Comparison of ENCODE assay signal across 18 cellular contexts in genomic region chr15:92395176-92395521, GRCh38. TPM values are rescaled to one million over a fixed set of nuclear protein-coding genes. Genes with fewer than 3 reads are reported as not detected.
DNase-seq lines count a peak whose midpoint lies in the region; ATAC-seq and TF ChIP-seq lines count a peak whose summit lies in the region.
"Had no signal": no experiment of that assay in that cellular context is flagged by ENCODE, and none has a peak within 500 bp of the region (broad histone marks: within the 10 kb centered on the region; RNA-seq: fewer than 3 reads in every experiment).

No MANE protein-coding gene starts in this region.

- peaks cover 11% of the 10 kb centered on the region for H3K4me1 Mint-ChIP-seq in type B pancreatic cell (ENCODE audit: unreplicated experiment)
- peaks cover 7% of the 10 kb centered on the region for H3K4me1 Mint-ChIP-seq in activated CD4-positive, alpha-beta memory T cell treated with anti-CD3 and anti-CD28 coated beads, Interleukin-2, amount 10 ng/mL, durations not matched to agents 7 days and 5 days

- H3K27ac ChIP-seq in right atrium auricular region: no peak overlapping the region
- no peak overlapping the region for H3K27ac ChIP-seq in mammary epithelial cell (ENCODE audit: insufficient read depth, low read depth, low read length)
- H3K27ac ChIP-seq in mesendoderm (ENCODE audit: low read depth, low read length): no peak overlapping the region

- H4K8ac ChIP-seq in mesendoderm (ENCODE audit: low read depth, low read length): no peak overlapping the region

- H3K18ac ChIP-seq in mesendoderm (ENCODE audit: low read length): peak overlapping the region; percentile 70

- peaks cover 11% of the 10 kb centered on the region for H3K36me3 Mint-ChIP-seq in type B pancreatic cell
- H3K36me3 Mint-ChIP-seq in activated CD4-positive, alpha-beta memory T cell treated with anti-CD3 and anti-CD28 coated beads, Interleukin-2, amount 10 ng/mL, durations not matched to agents 7 days and 5 days (ENCODE audit: low read depth): no peaks in the 10 kb centered on the region
- H3K36me3 Mint-ChIP-seq: naive B cell had no signal

- peak overlapping the region; percentile 33 to 51 for H3K4me3 ChIP-seq in right atrium auricular region
- no peak overlapping the region for H3K4me3 ChIP-seq in mammary epithelial cell (replicated peaks in 1 of 3; ENCODE audit: insufficient read depth in 1 of 3, low read depth in 2 of 3, low read length in 3 of 3)
- peak overlapping the region; percentile 63 for H3K4me3 ChIP-seq in mesendoderm (ENCODE audit: low read length)

- H3K9me3 Mint-ChIP-seq in type B pancreatic cell: no peaks in the 10 kb centered on the region
- no peaks in the 10 kb centered on the region for H3K9me3 Mint-ChIP-seq in activated CD4-positive, alpha-beta memory T cell treated with anti-CD3 and anti-CD28 coated beads, Interleukin-2, amount 10 ng/mL, durations not matched to agents 7 days and 5 days
- H3K9me3 Mint-ChIP-seq: effector memory CD8-positive, alpha-beta T cell; stimulated activated naive CD8-positive, alpha-beta T cell treated with anti-CD3 and anti-CD28 coated beads, Interleukin-15, Interleukin-2, amounts not matched to agents 100 ng/mL and 50 ng/mL, for 24 hours had no signal

- peak overlapping the region; percentile 89 for H3K4me3 Mint-ChIP-seq in type B pancreatic cell
- no peak overlapping the region for H3K4me3 Mint-ChIP-seq in activated CD4-positive, alpha-beta memory T cell treated with anti-CD3 and anti-CD28 coated beads, Interleukin-2, amount 10 ng/mL, durations not matched to agents 7 days and 5 days
- H3K4me3 Mint-ChIP-seq: effector memory CD8-positive, alpha-beta T cell; stimulated activated naive CD8-positive, alpha-beta T cell treated with anti-CD3 and anti-CD28 coated beads, Interleukin-15, Interleukin-2, amounts not matched to agents 100 ng/mL and 50 ng/mL, for 24 hours had no signal

- no peaks in the 10 kb centered on the region for H3K79me2 ChIP-seq in mammary epithelial cell (ENCODE audit: insufficient read depth, low read length)
- H3K79me2 ChIP-seq in mesendoderm (ENCODE audit: control insufficient read depth, insufficient read depth, low read length): no peaks in the 10 kb centered on the region

- BruUV-seq in mammary epithelial cell (replicated peaks; lab: Mats Ljungman, UMichigan): no TSS peak

- DNase-seq in right atrium auricular region (ENCODE audit: low spot score) (no peak), left cardiac atrium (no peak), mammary epithelial cell (no peak), mesendoderm (peak; percentile 31), type B pancreatic cell (ENCODE audit: extremely low spot score, unreplicated experiment) (no peak), OCI-M2 (lab: John Stamatoyannopoulos, UW; ENCODE audit: unreplicated experiment) (no peak), NCI-H345 treated with DMSO at 0.1 percent for 48 hours (lab: John Stamatoyannopoulos, UW; ENCODE audit: unreplicated experiment) (no peak)
- no peak for DNase-seq in activated CD4-positive, alpha-beta memory T cell treated with anti-CD3 and anti-CD28 coated beads, Interleukin-2, amount 10 ng/mL, durations not matched to agents 7 days and 5 days
- DNase-seq: activated CD4-positive, alpha-beta T cell treated with anti-CD3 and anti-CD28 coated beads for 1 hour; activated CD8-positive, alpha-beta memory T cell treated with anti-CD3 and anti-CD28 coated beads, Interleukin-2, amount 50 U/mL, for 4 hours; activated naive CD4-positive, alpha-beta T cell treated with Interleukin-2 at 50 U/mL for 16 hours; effector memory CD8-positive, alpha-beta T cell; Karpas-422; naive B cell; NCI-H1436 treated with DMSO at 0.1 percent for 48 hours; NCI-H510A had no signal

- CTCF ChIA-PET in mammary epithelial cell (lab: Charles Lee; ENCODE audit: low non-redundant PET): no interaction called here
- CTCF ChIA-PET in activated CD4-positive, alpha-beta memory T cell treated with anti-CD3 and anti-CD28 coated beads, Interleukin-2, amount 10 ng/mL, durations not matched to agents 7 days and 5 days (lab: Charles Lee): no interaction called here

- H3K9me3 ChIP-seq in right atrium auricular region: no peaks in the 10 kb centered on the region
- no peaks in the 10 kb centered on the region for H3K9me3 ChIP-seq in mammary epithelial cell (replicated peaks; ENCODE audit: insufficient read depth, low read length)

- H2AFZ ChIP-seq in mammary epithelial cell (ENCODE audit: low read depth, low read length): peak overlapping the region; percentile 64

- H3K4me2 ChIP-seq in mammary epithelial cell (ENCODE audit: insufficient read depth, low read depth, low read length) (peak overlapping the region; percentile 91), mesendoderm (ENCODE audit: low read length) (peak overlapping the region; percentile 76)

- H3K4me1 ChIP-seq in right atrium auricular region: peaks cover 0 to 17% of the 10 kb centered on the region in 2 donors
- H3K4me1 ChIP-seq in mammary epithelial cell (ENCODE audit: insufficient read depth, low read length): peaks cover 9% of the 10 kb centered on the region
- H3K4me1 ChIP-seq in mesendoderm (ENCODE audit: control insufficient read depth, low read depth, low read length): no peaks in the 10 kb centered on the region

- peaks cover 44% of the 10 kb centered on the region for H3K27me3 Mint-ChIP-seq in type B pancreatic cell
- H3K27me3 Mint-ChIP-seq in activated CD4-positive, alpha-beta memory T cell treated with anti-CD3 and anti-CD28 coated beads, Interleukin-2, amount 10 ng/mL, durations not matched to agents 7 days and 5 days: peaks cover 65% of the 10 kb centered on the region

- peaks cover 2% of the 10 kb centered on the region for H3K79me1 ChIP-seq in mesendoderm (ENCODE audit: low read length)

- H3K27me3 ChIP-seq in right atrium auricular region (peaks cover 0 to 3% of the 10 kb centered on the region in 2 donors), mammary epithelial cell (ENCODE audit: insufficient read depth, low read length) (peaks cover 13% of the 10 kb centered on the region), mesendoderm (ENCODE audit: insufficient read depth, low read length, poor library complexity) (peaks cover 2% of the 10 kb centered on the region)

- no peak overlapping the region for H4K5ac ChIP-seq in mesendoderm (ENCODE audit: low read length)

- H3K27ac Mint-ChIP-seq in type B pancreatic cell: peak overlapping the region; percentile 83
- H3K27ac Mint-ChIP-seq in activated CD4-positive, alpha-beta memory T cell treated with anti-CD3 and anti-CD28 coated beads, Interleukin-2, amount 10 ng/mL, durations not matched to agents 7 days and 5 days: no peak overlapping the region
- H3K27ac Mint-ChIP-seq: effector memory CD8-positive, alpha-beta T cell; naive B cell; stimulated activated naive CD8-positive, alpha-beta T cell treated with anti-CD3 and anti-CD28 coated beads, Interleukin-15, Interleukin-2, amounts not matched to agents 100 ng/mL and 50 ng/mL, for 24 hours had no signal

- intact Hi-C loops in left cardiac atrium (cut with DNase I): no loop called here
- intact Hi-C loops in mammary epithelial cell (cut with micrococcal nuclease): no loop called here

- POLR2A ChIA-PET in activated CD4-positive, alpha-beta memory T cell treated with anti-CD3 and anti-CD28 coated beads, Interleukin-2, amount 10 ng/mL, durations not matched to agents 7 days and 5 days (lab: Charles Lee): no interaction called here

- no peaks in the 10 kb centered on the region for H3K36me3 ChIP-seq in right atrium auricular region
- no peaks in the 10 kb centered on the region for H3K36me3 ChIP-seq in mammary epithelial cell (ENCODE audit: insufficient read depth, low read length)
- no peaks in the 10 kb centered on the region for H3K36me3 ChIP-seq in mesendoderm (ENCODE audit: control insufficient read depth, insufficient read depth, low read length)

- H4K20me1 ChIP-seq in mammary epithelial cell (ENCODE audit: insufficient read depth, low read length): no peaks in the 10 kb centered on the region

- no peak overlapping the region for H2BK15ac ChIP-seq in mesendoderm (replicated peaks; ENCODE audit: low read depth)

- H2AK5ac ChIP-seq in mesendoderm (ENCODE audit: low read length): no peak overlapping the region

- H3K9ac ChIP-seq in mammary epithelial cell (ENCODE audit: insufficient read depth, low read length) (no peak overlapping the region), mesendoderm (ENCODE audit: low read length) (peak overlapping the region; percentile 76)

- WGBS in mammary epithelial cell (ENCODE audit: low coverage, missing lambda C conversion rate): 4% methylated on average over 8 of the region's 12 CpGs
- WGBS in mesendoderm (ENCODE audit: extremely low coverage, insufficient coverage, low lambda C conversion rate): no CpG with 5 or more reads among the region's 12 CpGs

- H2BK120ac ChIP-seq in mesendoderm (ENCODE audit: low read depth, low read length): no peak overlapping the region

- H3K4ac ChIP-seq in mesendoderm (ENCODE audit: low read depth, low read length): no peak overlapping the region

- H3K56ac ChIP-seq in mesendoderm (ENCODE audit: low read length): peak overlapping the region; percentile 86

- no peak for TF ChIP-seq CTCF in right atrium auricular region (IDR thresholded peaks at IDR 0.05)
- no peak for TF ChIP-seq CTCF in mammary epithelial cell (conservative IDR thresholded peaks at IDR 0.05 in 1 of 2, IDR thresholded peaks at IDR 0.05 in 1 of 2; ENCODE audit: extremely low read depth in 1 of 2, insufficient read depth in 1 of 2, low read depth in 1 of 2, low read length in 2 of 2)
- no peak for TF ChIP-seq CTCF in type B pancreatic cell (conservative IDR thresholded peaks at IDR 0.05)

- no peak for ATAC-seq in left cardiac atrium
- ATAC-seq: effector memory CD8-positive, alpha-beta T cell; HCT116 had no signal

- no peak overlapping the region for H3K23ac ChIP-seq in mesendoderm (ENCODE audit: low read length)

- dilution Hi-C loops in mammary epithelial cell (cut with HindIII; ENCODE audit: low sequenced_read_pairs): no loop called here

- no peak overlapping the region for H2BK5ac ChIP-seq in mesendoderm (ENCODE audit: low read length)

- in situ Hi-C loops in mammary epithelial cell (cut with MboI; ENCODE audit: low sequenced_read_pairs in 2 of 2): no loop called here

RNA-seq across cellular contexts. Expression of gene ST8SIA2, which starts 1.5 kb away (rescaled TPM):
- total RNA-seq in right atrium auricular region (under 1 TPM; 0.35 to 0.37 TPM), left cardiac atrium (under 1 TPM; 0.24 to 0.31 TPM), mammary epithelial cell (1 to 10 TPM; 2.4 to 4.8 TPM), type B pancreatic cell (ENCODE audit: low replicate concordance) (8.8 and 16.8 TPM in 2 replicates)
- 0.42 TPM for polyA plus RNA-seq in mammary epithelial cell
- not detected for polyA minus RNA-seq in mammary epithelial cell
- polyA plus RNA-seq in mesendoderm (2013, experiment 1 of 2): 4.9 TPM
- polyA plus RNA-seq in mesendoderm (2013, experiment 2 of 2): 4.6 TPM
- not detected for total RNA-seq in activated CD4-positive, alpha-beta memory T cell treated with anti-CD3 and anti-CD28 coated beads, Interleukin-2, amount 10 ng/mL, durations not matched to agents 7 days and 5 days

Comparison
In these comparisons a context has a peak if more than half of its experiments do, and no peak if none do; other contexts are left out.
1. H3K4me3 ChIP-seq: peak in right atrium auricular region (2 of 2) and mesendoderm (single experiment); none in mammary epithelial cell (0 of 3).